ENCODE assay signal across 1 cellular context in the genomic region with DNA sequence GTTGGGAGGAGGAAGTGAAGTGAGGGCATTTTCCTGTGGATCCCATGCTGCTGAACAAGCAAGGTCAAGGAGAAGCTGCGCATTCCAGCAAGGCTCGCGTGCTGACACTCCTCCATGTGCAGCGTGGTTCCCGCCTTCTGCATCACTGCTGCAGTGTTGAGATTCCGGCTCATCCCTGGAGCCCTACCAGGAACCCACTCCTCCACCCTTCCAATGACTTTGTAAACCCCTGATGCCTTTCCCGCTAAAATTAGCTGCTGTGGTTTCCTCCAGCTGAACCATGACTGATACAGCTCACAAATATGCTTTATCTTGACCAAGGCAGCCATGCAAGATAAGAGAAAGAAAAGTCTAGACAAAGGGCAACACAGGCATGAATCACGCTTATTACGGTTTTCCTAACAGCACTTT.
A peak's percentile ranks its signal among the peaks of the same experiment; 100 is the strongest.
TF ChIP-seq lines count a peak whose summit lies in the region.

No MANE protein-coding gene starts in this region.

TF ChIP-seq in K562, 482 proteins besides CTCF, POLR2A, EP300 and RAD21 (continued from another document):
- TF ChIP-seq, protein P1, sequence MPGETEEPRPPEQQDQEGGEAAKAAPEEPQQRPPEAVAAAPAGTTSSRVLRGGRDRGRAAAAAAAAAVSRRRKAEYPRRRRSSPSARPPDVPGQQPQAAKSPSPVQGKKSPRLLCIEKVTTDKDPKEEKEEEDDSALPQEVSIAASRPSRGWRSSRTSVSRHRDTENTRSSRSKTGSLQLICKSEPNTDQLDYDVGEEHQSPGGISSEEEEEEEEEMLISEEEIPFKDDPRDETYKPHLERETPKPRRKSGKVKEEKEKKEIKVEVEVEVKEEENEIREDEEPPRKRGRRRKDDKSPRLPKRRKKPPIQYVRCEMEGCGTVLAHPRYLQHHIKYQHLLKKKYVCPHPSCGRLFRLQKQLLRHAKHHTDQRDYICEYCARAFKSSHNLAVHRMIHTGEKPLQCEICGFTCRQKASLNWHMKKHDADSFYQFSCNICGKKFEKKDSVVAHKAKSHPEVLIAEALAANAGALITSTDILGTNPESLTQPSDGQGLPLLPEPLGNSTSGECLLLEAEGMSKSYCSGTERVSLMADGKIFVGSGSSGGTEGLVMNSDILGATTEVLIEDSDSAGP (CRISPR knock-in tag; IDR thresholded peaks at IDR 0.05), result no peak
- TF ChIP-seq ZNF24 (IDR thresholded peaks at IDR 0.05) (peak; percentile 71), E2F3 (CRISPR knock-in tag; IDR thresholded peaks at IDR 0.05) (peak; percentile 96), BCOR (IDR thresholded peaks at IDR 0.05) (peak; percentile 97), HMGN3 (IDR thresholded peaks at IDR 0.05; ENCODE audit: borderline replicate concordance, extremely low read depth, insufficient read length, low read depth, low read length) (peak; percentile 68), ZNF239 (CRISPR knock-in tag; IDR thresholded peaks at IDR 0.05) (peak; percentile 58; the same call in 1 of the 2 replicates), STAT5A (IDR thresholded peaks at IDR 0.05; ENCODE audit: borderline replicate concordance, low read length) (peak; percentile 80), CC2D1A (IDR thresholded peaks at IDR 0.05) (0 out of 2 replicates have a peak, but pooled peaks have one; percentile 37), ESRRA (IDR thresholded peaks at IDR 0.05; ENCODE audit: borderline replicate concordance, low read depth) (peak; percentile 98), PHF20 (IDR thresholded peaks at IDR 0.05; ENCODE audit: partially characterized antibody) (no peak), DACH1 (IDR thresholded peaks at IDR 0.05; ENCODE audit: partially characterized antibody) (peak; percentile 94), DMBX1 (CRISPR knock-in tag; IDR thresholded peaks at IDR 0.05; ENCODE audit: borderline replicate concordance) (peak; percentile 84), KHSRP (IDR thresholded peaks at IDR 0.05) (peak; percentile 47; the same call in 1 of the 2 replicates), KDM1A (IDR thresholded peaks at IDR 0.05) (peak; percentile 98 to 99), ATF1 (CRISPR knock-in tag; IDR thresholded peaks at IDR 0.05) (no peak), ATF1 (tag; IDR thresholded peaks at IDR 0.05) (peak; percentile 76), SOX6 (IDR thresholded peaks at IDR 0.05) (peak; percentile 99), ZNF184 (CRISPR knock-in tag; IDR thresholded peaks at IDR 0.05) (no peak), FOSL1 (tag; conservative IDR thresholded peaks at IDR 0.05) (peak; percentile 99), EP400 (IDR thresholded peaks at IDR 0.05) (peak; percentile 51), TCF3 (CRISPR knock-in tag; IDR thresholded peaks at IDR 0.05) (peak; percentile 95), C11orf30 (IDR thresholded peaks at IDR 0.05; ENCODE audit: low read depth) (peak; percentile 10; the same call in 1 of the 2 replicates), TSC22D4 (tag; IDR thresholded peaks at IDR 0.05) (no peak)
- TF ChIP-seq, protein P2, sequence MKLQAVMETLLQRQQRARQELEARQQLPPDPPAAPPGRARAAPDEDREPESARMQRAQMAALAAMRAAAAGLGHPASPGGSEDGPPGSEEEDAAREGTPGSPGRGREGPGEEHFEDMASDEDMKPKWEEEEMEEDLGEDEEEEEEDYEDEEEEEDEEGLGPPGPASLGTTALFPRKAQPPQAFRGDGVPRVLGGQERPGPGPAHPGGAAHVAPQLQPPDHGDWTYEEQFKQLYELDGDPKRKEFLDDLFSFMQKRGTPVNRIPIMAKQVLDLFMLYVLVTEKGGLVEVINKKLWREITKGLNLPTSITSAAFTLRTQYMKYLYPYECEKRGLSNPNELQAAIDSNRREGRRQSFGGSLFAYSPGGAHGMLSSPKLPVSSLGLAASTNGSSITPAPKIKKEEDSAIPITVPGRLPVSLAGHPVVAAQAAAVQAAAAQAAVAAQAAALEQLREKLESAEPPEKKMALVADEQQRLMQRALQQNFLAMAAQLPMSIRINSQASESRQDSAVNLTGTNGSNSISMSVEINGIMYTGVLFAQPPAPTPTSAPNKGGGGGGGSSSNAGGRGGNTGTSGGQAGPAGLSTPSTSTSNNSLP (IDR thresholded peaks at IDR 0.05; ENCODE audit: borderline replicate concordance, low read depth, low read length), result peak; percentile 69; the same call in 1 of the 2 replicates
- TF ChIP-seq, protein P3, sequence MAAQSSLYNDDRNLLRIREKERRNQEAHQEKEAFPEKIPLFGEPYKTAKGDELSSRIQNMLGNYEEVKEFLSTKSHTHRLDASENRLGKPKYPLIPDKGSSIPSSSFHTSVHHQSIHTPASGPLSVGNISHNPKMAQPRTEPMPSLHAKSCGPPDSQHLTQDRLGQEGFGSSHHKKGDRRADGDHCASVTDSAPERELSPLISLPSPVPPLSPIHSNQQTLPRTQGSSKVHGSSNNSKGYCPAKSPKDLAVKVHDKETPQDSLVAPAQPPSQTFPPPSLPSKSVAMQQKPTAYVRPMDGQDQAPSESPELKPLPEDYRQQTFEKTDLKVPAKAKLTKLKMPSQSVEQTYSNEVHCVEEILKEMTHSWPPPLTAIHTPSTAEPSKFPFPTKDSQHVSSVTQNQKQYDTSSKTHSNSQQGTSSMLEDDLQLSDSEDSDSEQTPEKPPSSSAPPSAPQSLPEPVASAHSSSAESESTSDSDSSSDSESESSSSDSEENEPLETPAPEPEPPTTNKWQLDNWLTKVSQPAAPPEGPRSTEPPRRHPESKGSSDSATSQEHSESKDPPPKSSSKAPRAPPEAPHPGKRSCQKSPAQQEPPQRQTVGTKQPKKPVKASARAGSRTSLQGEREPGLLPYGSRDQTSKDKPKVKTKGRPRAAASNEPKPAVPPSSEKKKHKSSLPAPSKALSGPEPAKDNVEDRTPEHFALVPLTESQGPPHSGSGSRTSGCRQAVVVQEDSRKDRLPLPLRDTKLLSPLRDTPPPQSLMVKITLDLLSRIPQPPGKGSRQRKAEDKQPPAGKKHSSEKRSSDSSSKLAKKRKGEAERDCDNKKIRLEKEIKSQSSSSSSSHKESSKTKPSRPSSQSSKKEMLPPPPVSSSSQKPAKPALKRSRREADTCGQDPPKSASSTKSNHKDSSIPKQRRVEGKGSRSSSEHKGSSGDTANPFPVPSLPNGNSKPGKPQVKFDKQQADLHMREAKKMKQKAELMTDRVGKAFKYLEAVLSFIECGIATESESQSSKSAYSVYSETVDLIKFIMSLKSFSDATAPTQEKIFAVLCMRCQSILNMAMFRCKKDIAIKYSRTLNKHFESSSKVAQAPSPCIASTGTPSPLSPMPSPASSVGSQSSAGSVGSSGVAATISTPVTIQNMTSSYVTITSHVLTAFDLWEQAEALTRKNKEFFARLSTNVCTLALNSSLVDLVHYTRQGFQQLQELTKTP (IDR thresholded peaks at IDR 0.05; ENCODE audit: low read depth in 1 of 2, partially characterized antibody in 2 of 2), result peak in 1 of 2 experiments; percentile 50
- TF ChIP-seq, protein P4, sequence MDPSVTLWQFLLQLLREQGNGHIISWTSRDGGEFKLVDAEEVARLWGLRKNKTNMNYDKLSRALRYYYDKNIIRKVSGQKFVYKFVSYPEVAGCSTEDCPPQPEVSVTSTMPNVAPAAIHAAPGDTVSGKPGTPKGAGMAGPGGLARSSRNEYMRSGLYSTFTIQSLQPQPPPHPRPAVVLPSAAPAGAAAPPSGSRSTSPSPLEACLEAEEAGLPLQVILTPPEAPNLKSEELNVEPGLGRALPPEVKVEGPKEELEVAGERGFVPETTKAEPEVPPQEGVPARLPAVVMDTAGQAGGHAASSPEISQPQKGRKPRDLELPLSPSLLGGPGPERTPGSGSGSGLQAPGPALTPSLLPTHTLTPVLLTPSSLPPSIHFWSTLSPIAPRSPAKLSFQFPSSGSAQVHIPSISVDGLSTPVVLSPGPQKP (CRISPR knock-in tag; IDR thresholded peaks at IDR 0.05), result no peak
- TF ChIP-seq, protein P5, sequence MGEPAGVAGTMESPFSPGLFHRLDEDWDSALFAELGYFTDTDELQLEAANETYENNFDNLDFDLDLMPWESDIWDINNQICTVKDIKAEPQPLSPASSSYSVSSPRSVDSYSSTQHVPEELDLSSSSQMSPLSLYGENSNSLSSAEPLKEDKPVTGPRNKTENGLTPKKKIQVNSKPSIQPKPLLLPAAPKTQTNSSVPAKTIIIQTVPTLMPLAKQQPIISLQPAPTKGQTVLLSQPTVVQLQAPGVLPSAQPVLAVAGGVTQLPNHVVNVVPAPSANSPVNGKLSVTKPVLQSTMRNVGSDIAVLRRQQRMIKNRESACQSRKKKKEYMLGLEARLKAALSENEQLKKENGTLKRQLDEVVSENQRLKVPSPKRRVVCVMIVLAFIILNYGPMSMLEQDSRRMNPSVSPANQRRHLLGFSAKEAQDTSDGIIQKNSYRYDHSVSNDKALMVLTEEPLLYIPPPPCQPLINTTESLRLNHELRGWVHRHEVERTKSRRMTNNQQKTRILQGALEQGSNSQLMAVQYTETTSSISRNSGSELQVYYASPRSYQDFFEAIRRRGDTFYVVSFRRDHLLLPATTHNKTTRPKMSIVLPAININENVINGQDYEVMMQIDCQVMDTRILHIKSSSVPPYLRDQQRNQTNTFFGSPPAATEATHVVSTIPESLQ (CRISPR knock-in tag; IDR thresholded peaks at IDR 0.05), result peak; percentile 43
- TF ChIP-seq, protein P6, sequence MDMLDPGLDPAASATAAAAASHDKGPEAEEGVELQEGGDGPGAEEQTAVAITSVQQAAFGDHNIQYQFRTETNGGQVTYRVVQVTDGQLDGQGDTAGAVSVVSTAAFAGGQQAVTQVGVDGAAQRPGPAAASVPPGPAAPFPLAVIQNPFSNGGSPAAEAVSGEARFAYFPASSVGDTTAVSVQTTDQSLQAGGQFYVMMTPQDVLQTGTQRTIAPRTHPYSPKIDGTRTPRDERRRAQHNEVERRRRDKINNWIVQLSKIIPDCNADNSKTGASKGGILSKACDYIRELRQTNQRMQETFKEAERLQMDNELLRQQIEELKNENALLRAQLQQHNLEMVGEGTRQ (CRISPR knock-in tag; IDR thresholded peaks at IDR 0.05), result no peak
- TF ChIP-seq, protein P7, sequence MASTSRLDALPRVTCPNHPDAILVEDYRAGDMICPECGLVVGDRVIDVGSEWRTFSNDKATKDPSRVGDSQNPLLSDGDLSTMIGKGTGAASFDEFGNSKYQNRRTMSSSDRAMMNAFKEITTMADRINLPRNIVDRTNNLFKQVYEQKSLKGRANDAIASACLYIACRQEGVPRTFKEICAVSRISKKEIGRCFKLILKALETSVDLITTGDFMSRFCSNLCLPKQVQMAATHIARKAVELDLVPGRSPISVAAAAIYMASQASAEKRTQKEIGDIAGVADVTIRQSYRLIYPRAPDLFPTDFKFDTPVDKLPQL (IDR thresholded peaks at IDR 0.05; ENCODE audit: extremely low read depth, insufficient read length), result no peak
- TF ChIP-seq, protein P8, sequence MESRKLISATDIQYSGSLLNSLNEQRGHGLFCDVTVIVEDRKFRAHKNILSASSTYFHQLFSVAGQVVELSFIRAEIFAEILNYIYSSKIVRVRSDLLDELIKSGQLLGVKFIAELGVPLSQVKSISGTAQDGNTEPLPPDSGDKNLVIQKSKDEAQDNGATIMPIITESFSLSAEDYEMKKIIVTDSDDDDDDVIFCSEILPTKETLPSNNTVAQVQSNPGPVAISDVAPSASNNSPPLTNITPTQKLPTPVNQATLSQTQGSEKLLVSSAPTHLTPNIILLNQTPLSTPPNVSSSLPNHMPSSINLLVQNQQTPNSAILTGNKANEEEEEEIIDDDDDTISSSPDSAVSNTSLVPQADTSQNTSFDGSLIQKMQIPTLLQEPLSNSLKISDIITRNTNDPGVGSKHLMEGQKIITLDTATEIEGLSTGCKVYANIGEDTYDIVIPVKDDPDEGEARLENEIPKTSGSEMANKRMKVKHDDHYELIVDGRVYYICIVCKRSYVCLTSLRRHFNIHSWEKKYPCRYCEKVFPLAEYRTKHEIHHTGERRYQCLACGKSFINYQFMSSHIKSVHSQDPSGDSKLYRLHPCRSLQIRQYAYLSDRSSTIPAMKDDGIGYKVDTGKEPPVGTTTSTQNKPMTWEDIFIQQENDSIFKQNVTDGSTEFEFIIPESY (CRISPR knock-in tag; IDR thresholded peaks at IDR 0.05), result peak; percentile 37; the same call in 1 of the 2 replicates
- TF ChIP-seq, protein P9, sequence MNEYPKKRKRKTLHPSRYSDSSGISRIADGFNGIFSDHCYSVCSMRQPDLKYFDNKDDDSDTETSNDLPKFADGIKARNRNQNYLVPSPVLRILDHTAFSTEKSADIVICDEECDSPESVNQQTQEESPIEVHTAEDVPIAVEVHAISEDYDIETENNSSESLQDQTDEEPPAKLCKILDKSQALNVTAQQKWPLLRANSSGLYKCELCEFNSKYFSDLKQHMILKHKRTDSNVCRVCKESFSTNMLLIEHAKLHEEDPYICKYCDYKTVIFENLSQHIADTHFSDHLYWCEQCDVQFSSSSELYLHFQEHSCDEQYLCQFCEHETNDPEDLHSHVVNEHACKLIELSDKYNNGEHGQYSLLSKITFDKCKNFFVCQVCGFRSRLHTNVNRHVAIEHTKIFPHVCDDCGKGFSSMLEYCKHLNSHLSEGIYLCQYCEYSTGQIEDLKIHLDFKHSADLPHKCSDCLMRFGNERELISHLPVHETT (CRISPR knock-in tag; conservative IDR thresholded peaks at IDR 0.05 in 1 of 2, IDR thresholded peaks at IDR 0.05 in 1 of 2), result peak in 1 of 2 experiments; percentile 80; a peak in 2 of 4 replicates
